In genomic region chr17:43272914-43273313, GRCh38 we compare ENCODE assay signal across 10 cellular contexts. TPM values are rescaled to one million over a fixed set of nuclear protein-coding genes. Genes with fewer than 3 reads are reported as not detected.
DNase-seq lines count a peak whose midpoint lies in the region; ATAC-seq, FAIRE-seq and TF ChIP-seq lines count a peak whose summit lies in the region.
"Not testable (repeated sequence)": the region's sequence is repeated elsewhere in the genome, so short reads cannot be mapped to it uniquely, and the experiment has no call there.
"Had no signal": no experiment of that assay in that cellular context is flagged by ENCODE, and none has a peak within 500 bp of the region (broad histone marks: within the 10 kb centered on the region; RNA-seq: fewer than 3 reads in every experiment).

No MANE protein-coding gene starts in this region.

- not testable (repeated sequence) for H2AFZ ChIP-seq in HCT116 (ENCODE audit: low read depth, low read length, poor library complexity, severe bottlenecking); GM12878 (ENCODE audit: control insufficient read depth, low read depth, low read length)

- not testable (repeated sequence) for H3K9me2 ChIP-seq in HCT116 (ENCODE audit: insufficient read depth)

- H3K4me1 ChIP-seq in HCT116 (ENCODE audit: control insufficient read depth in 1 of 2, insufficient read depth in 2 of 2, low read length in 2 of 2); GM12878 (ENCODE audit: control insufficient read depth, insufficient read depth, low read length): not testable (repeated sequence)

- SMC1A ChIA-PET in GM12878 (lab: Charles Lee; ENCODE audit: uncharacterized antibody, unreplicated experiment): not testable (repeated sequence)

- WGBS in GM12878 (ENCODE audit: insufficient coverage, insufficient replicate concordance, low lambda C conversion rate, missing lambda C conversion rate): no CpG with 5 or more reads among the region's 30 CpGs

- TF ChIP-seq POLR2A in HCT116 (IDR thresholded peaks at IDR 0.05; ENCODE audit: borderline replicate concordance, extremely low read depth, insufficient read depth, insufficient read length); GM12878 (IDR thresholded peaks at IDR 0.05; ENCODE audit: low read depth, low read length): not testable (repeated sequence)

- not testable (repeated sequence) for H3K9me3 Mint-ChIP-seq in activated CD8-positive, alpha-beta T cell treated with anti-CD3 and anti-CD28 coated beads, Interleukin-2, amount 10 ng/mL, durations not matched to agents 7 days and 5 days (ENCODE audit: insufficient read depth); effector memory CD8-positive, alpha-beta T cell; naive B cell; stimulated activated effector memory CD8-positive, alpha-beta T cell treated with anti-CD3 and anti-CD28 coated beads, Interleukin-12 subunit alpha, Interleukin-12 subunit beta, amount 100 ng/mL, for 72 hours

- intact Hi-C loops in HCT116 (cut with micrococcal nuclease); GM12878 (cut with micrococcal nuclease; ENCODE audit: unreplicated experiment): not testable (repeated sequence)

- H3K27me3 ChIP-seq in HCT116 (ENCODE audit: insufficient read depth, low read length); GM12878 (replicated peaks in 1 of 2; ENCODE audit: control insufficient read depth in 2 of 2, insufficient read depth in 2 of 2, low read length in 1 of 2): not testable (repeated sequence)

- not testable (repeated sequence) for H3K79me2 ChIP-seq in HCT116 (ENCODE audit: insufficient read depth, low read length); GM12878 (ENCODE audit: control insufficient read depth, insufficient read depth, low read length)

- RAD21 ChIA-PET in HCT116 (lab: Charles Lee; ENCODE audit: low non-redundant PET in 1 of 2, low total read pairs in 2 of 2, uncharacterized antibody in 2 of 2, unreplicated experiment in 2 of 2); GM12878 (lab: Charles Lee; ENCODE audit: unreplicated experiment): not testable (repeated sequence)

- FAIRE-seq in GM12878 (lab: Jason Lieb, UNC): not testable (repeated sequence)

- H3K27ac Mint-ChIP-seq in activated CD8-positive, alpha-beta T cell treated with anti-CD3 and anti-CD28 coated beads, Interleukin-2, amount 10 ng/mL, durations not matched to agents 7 days and 5 days: not testable (repeated sequence)
- H3K27ac Mint-ChIP-seq in effector memory CD8-positive, alpha-beta T cell: peak overlapping the region in 1 of 2 donors; percentile 73
- H3K27ac Mint-ChIP-seq in naive B cell: peak overlapping the region in 1 of 6 donors; percentile 93
- H3K27ac Mint-ChIP-seq in stimulated activated effector memory CD8-positive, alpha-beta T cell treated with anti-CD3 and anti-CD28 coated beads, Interleukin-12 subunit alpha, Interleukin-12 subunit beta, amount 100 ng/mL, for 72 hours: peak overlapping the region; percentile 95

- H3K36me3 ChIP-seq in HCT116 (ENCODE audit: control insufficient read depth in 1 of 2, insufficient read depth in 2 of 2, low read length in 2 of 2); GM12878 (ENCODE audit: control insufficient read depth in 2 of 2, insufficient read depth in 2 of 2, low read length in 1 of 2): not testable (repeated sequence)

- H3K27ac ChIP-seq in HCT116 (ENCODE audit: low read depth, low read length); GM12878 (ENCODE audit: control insufficient read depth, insufficient read depth): not testable (repeated sequence)

- not testable (repeated sequence) for H3K9ac ChIP-seq in HCT116 (ENCODE audit: low read length); GM12878 (ENCODE audit: control insufficient read depth, insufficient read depth, low read length)

- ATAC-seq in HCT116: peak; percentile 84
- ATAC-seq in SK-N-SH treated with all-trans-retinoic acid at 6 μM for 48 hours: peak; percentile 40; the same call in 2 of the 3 replicates
- ATAC-seq in activated CD8-positive, alpha-beta T cell treated with anti-CD3 and anti-CD28 coated beads, Interleukin-2, amount 10 ng/mL, durations not matched to agents 7 days and 5 days: peak; percentile 33
- ATAC-seq in GM12878: not testable (repeated sequence)
- ATAC-seq in effector memory CD8-positive, alpha-beta T cell (replicated peaks): peak; percentile 27
- peak; percentile 73 to 74 for ATAC-seq in naive B cell (ENCODE audit: low read depth in 2 of 2)
- ATAC-seq in stimulated activated effector memory CD8-positive, alpha-beta T cell treated with anti-CD3 and anti-CD28 coated beads, Interleukin-12 subunit alpha, Interleukin-12 subunit beta, amount 100 ng/mL, for 72 hours: peak; percentile 49

- not testable (repeated sequence) for H4K20me1 ChIP-seq in HCT116 (ENCODE audit: insufficient read depth); GM12878 (ENCODE audit: control insufficient read depth, insufficient read depth)

- H3K4me2 ChIP-seq in HCT116 (ENCODE audit: low read length); GM12878 (ENCODE audit: control insufficient read depth, insufficient read depth): not testable (repeated sequence)

- DNase-seq in HCT116 (ENCODE audit: low read depth, low spot score); activated CD8-positive, alpha-beta T cell treated with anti-CD3 and anti-CD28 coated beads, Interleukin-2, amount 10 ng/mL, durations not matched to agents 7 days and 5 days; GM12878 (ENCODE audit: low read depth, low spot score); effector memory CD8-positive, alpha-beta T cell; naive B cell; stimulated activated effector memory CD8-positive, alpha-beta T cell treated with anti-CD3 and anti-CD28 coated beads, Interleukin-12 subunit alpha, Interleukin-12 subunit beta, amount 100 ng/mL, for 72 hours (ENCODE audit: low spot score in 2 of 2): not testable (repeated sequence)

- BruUV-seq in HCT116 (replicated peaks; lab: Mats Ljungman, UMichigan) (TSS peak; percentile 100), GM12878 (replicated peaks; lab: Mats Ljungman, UMichigan) (TSS peak; percentile 100)

- not testable (repeated sequence) for H3K9me3 ChIP-seq in HCT116 (ENCODE audit: control insufficient read depth in 1 of 2, insufficient read depth in 1 of 2, low read depth in 1 of 2, low read length in 2 of 2); GM12878 (replicated peaks; ENCODE audit: control insufficient read depth, insufficient read depth, low read length)

- H3K27me3 Mint-ChIP-seq in activated CD8-positive, alpha-beta T cell treated with anti-CD3 and anti-CD28 coated beads, Interleukin-2, amount 10 ng/mL, durations not matched to agents 7 days and 5 days (ENCODE audit: low read depth); effector memory CD8-positive, alpha-beta T cell; naive B cell: not testable (repeated sequence)

- not testable (repeated sequence) for H3K4me3 Mint-ChIP-seq in activated CD8-positive, alpha-beta T cell treated with anti-CD3 and anti-CD28 coated beads, Interleukin-2, amount 10 ng/mL, durations not matched to agents 7 days and 5 days
- H3K4me3 Mint-ChIP-seq in effector memory CD8-positive, alpha-beta T cell: peak overlapping the region; percentile 54 to 75
- peak overlapping the region in 3 of 8 donors; percentile 57 to 68 (median 67) for H3K4me3 Mint-ChIP-seq in naive B cell
- H3K4me3 Mint-ChIP-seq in stimulated activated effector memory CD8-positive, alpha-beta T cell treated with anti-CD3 and anti-CD28 coated beads, Interleukin-12 subunit alpha, Interleukin-12 subunit beta, amount 100 ng/mL, for 72 hours: peak overlapping the region; percentile 48

- in situ Hi-C loops in GM12878 (cut with MboI): not testable (repeated sequence)

- CTCF ChIA-PET in HCT116 (lab: Charles Lee); activated CD8-positive, alpha-beta T cell treated with anti-CD3 and anti-CD28 coated beads, Interleukin-2, amount 10 ng/mL, durations not matched to agents 7 days and 5 days (lab: Charles Lee); GM12878 (lab: Yijun Ruan, JAX): not testable (repeated sequence)

- TF ChIP-seq RAD21 in HCT116 (IDR thresholded peaks at IDR 0.05; ENCODE audit: low read depth); GM12878 (IDR thresholded peaks at IDR 0.05; ENCODE audit: insufficient read depth, low read depth, low read length): not testable (repeated sequence)

- POLR2A ChIA-PET in HCT116 (lab: Charles Lee); activated CD8-positive, alpha-beta T cell treated with anti-CD3 and anti-CD28 coated beads, Interleukin-2, amount 10 ng/mL, durations not matched to agents 7 days and 5 days (lab: Charles Lee); GM12878 (lab: Charles Lee): not testable (repeated sequence)

- not testable (repeated sequence) for H3K36me3 Mint-ChIP-seq in activated CD8-positive, alpha-beta T cell treated with anti-CD3 and anti-CD28 coated beads, Interleukin-2, amount 10 ng/mL, durations not matched to agents 7 days and 5 days (ENCODE audit: low read depth); effector memory CD8-positive, alpha-beta T cell (ENCODE audit: insufficient read depth); naive B cell; stimulated activated effector memory CD8-positive, alpha-beta T cell treated with anti-CD3 and anti-CD28 coated beads, Interleukin-12 subunit alpha, Interleukin-12 subunit beta, amount 100 ng/mL, for 72 hours

- H3K4me3 ChIP-seq in HCT116 (replicated peaks in 1 of 2; ENCODE audit: low read depth in 1 of 2, low read length in 2 of 2); GM12878: not testable (repeated sequence)

- H3K4me1 Mint-ChIP-seq in activated CD8-positive, alpha-beta T cell treated with anti-CD3 and anti-CD28 coated beads, Interleukin-2, amount 10 ng/mL, durations not matched to agents 7 days and 5 days (ENCODE audit: low read depth); effector memory CD8-positive, alpha-beta T cell (ENCODE audit: low read depth in 2 of 2); naive B cell; stimulated activated effector memory CD8-positive, alpha-beta T cell treated with anti-CD3 and anti-CD28 coated beads, Interleukin-12 subunit alpha, Interleukin-12 subunit beta, amount 100 ng/mL, for 72 hours: not testable (repeated sequence)

- not testable (repeated sequence) for TF ChIP-seq CTCF in HCT116 (IDR thresholded peaks at IDR 0.05 in 2 of 3, conservative IDR thresholded peaks at IDR 0.05 in 1 of 3; ENCODE audit: borderline replicate concordance in 1 of 3, insufficient read depth in 1 of 3, low read depth in 2 of 3, low read length in 2 of 3); GM12878 (IDR thresholded peaks at IDR 0.05 in 2 of 3, conservative IDR thresholded peaks at IDR 0.05 in 1 of 3; ENCODE audit: control insufficient read depth in 2 of 3, extremely low read depth in 1 of 3, insufficient read depth in 1 of 3, low read depth in 3 of 3, low read length in 3 of 3)

- not testable (repeated sequence) for TF ChIP-seq EP300 in GM12878 (IDR thresholded peaks at IDR 0.05; ENCODE audit: borderline replicate concordance in 1 of 2, control insufficient read depth in 1 of 2, low read depth in 2 of 2, low read length in 2 of 2)

RNA-seq across cellular contexts. Expression of gene RNU2-1, which starts 39.1 kb away (rescaled TPM):
- total RNA-seq in HCT116 (2021; ENCODE audit: unreplicated experiment) (5,800 TPM), GM12878 (2014; rRNA removed) (not detected in 2 replicates), GM12878 (2014; rRNA removed; fragmentation: Illumina TruSeq; extraction: Trizol) (not detected in 2 replicates), GM12878 (2021) (9,631 and 10,813 TPM in 2 replicates)
- polyA plus RNA-seq in HCT116 (2012): not detected in 2 replicates
- total RNA-seq in activated CD8-positive, alpha-beta T cell treated with anti-CD3 and anti-CD28 coated beads, Interleukin-2, amount 10 ng/mL, durations not matched to agents 7 days and 5 days: 1,000 to 10,000 TPM; 4,963 to 6,708 TPM
- total RNA-seq in GM12878 (2013; cell fraction: nucleolus; rRNA removed): not detected in 2 replicates
- polyA plus RNA-seq in GM12878 (2011; ENCODE audit: low read depth): not detected
- polyA plus RNA-seq in GM12878 (2011; rRNA removed) (not detected in 2 replicates), GM12878 (2014; fragmentation: Illumina TruSeq; extraction: Trizol) (not detected in 2 replicates), GM12878 (2014; fragmentation: Nextera tagmentation; extraction: Ambion mirVana) (not detected), GM12878 (2014; rRNA removed) (not detected in 2 replicates), GM12878 (2016; fragmentation: Nextera tagmentation; extraction: Ambion mirVana) (10 to 100 TPM; 17.5 to 17.7 TPM), naive B cell (ENCODE audit: low read depth in 6 of 6) (not detected)
- polyA plus RNA-seq in GM12878 (2011; cell fraction: cytosol; rRNA removed): not detected in 2 replicates
- polyA plus RNA-seq in GM12878 (2011; cell fraction: nucleus; rRNA removed): not detected in 2 replicates
- not detected in 2 replicates for polyA plus RNA-seq in GM12878 (2012)
- polyA minus RNA-seq in GM12878 (2011; rRNA and poly(A)+ RNA removed): not detected in 2 replicates
- not detected in 2 replicates for polyA minus RNA-seq in GM12878 (2011; cell fraction: cytosol; rRNA and poly(A)+ RNA removed)
- not detected in 2 replicates for polyA minus RNA-seq in GM12878 (2011; cell fraction: nucleus; rRNA and poly(A)+ RNA removed)
- total RNA-seq: GM23338, NCI-H460 had no signal

RNA-seq across cellular contexts. Expression of gene CCDC200, which starts 44.5 kb away (rescaled TPM):
- total RNA-seq in HCT116 (2021; ENCODE audit: unreplicated experiment) (not detected), GM12878 (2014; rRNA removed) (not detected in 2 replicates), GM12878 (2014; rRNA removed; fragmentation: Illumina TruSeq; extraction: Trizol) (not detected in 2 replicates), GM12878 (2021) (not detected in 2 replicates)
- 0.52 and 0.85 TPM in 2 replicates for polyA plus RNA-seq in HCT116 (2012)
- total RNA-seq in activated CD8-positive, alpha-beta T cell treated with anti-CD3 and anti-CD28 coated beads, Interleukin-2, amount 10 ng/mL, durations not matched to agents 7 days and 5 days: not detected
- total RNA-seq in GM12878 (2013; cell fraction: nucleolus; rRNA removed): not detected in 2 replicates
- polyA plus RNA-seq in GM12878 (2011; ENCODE audit: low read depth): 1.7 TPM
- polyA plus RNA-seq in GM12878 (2011; rRNA removed) (not detected in 2 replicates), GM12878 (2014; fragmentation: Illumina TruSeq; extraction: Trizol) (not detected in 2 replicates), GM12878 (2014; fragmentation: Nextera tagmentation; extraction: Ambion mirVana) (1 to 10 TPM in 1 of 2 experiments, under 1 TPM in 1; 0.46 to 2.3 TPM), GM12878 (2014; rRNA removed) (not detected in 2 replicates), GM12878 (2016; fragmentation: Nextera tagmentation; extraction: Ambion mirVana) (1 to 10 TPM; 3.2 to 3.9 TPM), naive B cell (ENCODE audit: low read depth in 6 of 6) (1 to 10 TPM in 2 of 6 donors, under 1 TPM in 2, not detected in 2; 0.45 to 8.1 (median 0.96) TPM)
- not detected in 2 replicates for polyA plus RNA-seq in GM12878 (2011; cell fraction: cytosol; rRNA removed)
- not detected in 2 replicates for polyA plus RNA-seq in GM12878 (2011; cell fraction: nucleus; rRNA removed)
- polyA plus RNA-seq in GM12878 (2012): 3.0 and 6.4 TPM in 2 replicates
- not detected in 2 replicates for polyA minus RNA-seq in GM12878 (2011; rRNA and poly(A)+ RNA removed)
- polyA minus RNA-seq in GM12878 (2011; cell fraction: cytosol; rRNA and poly(A)+ RNA removed): not detected in 2 replicates
- polyA minus RNA-seq in GM12878 (2011; cell fraction: nucleus; rRNA and poly(A)+ RNA removed): not detected in 2 replicates
- total RNA-seq: CD8-positive, alpha-beta T cell; GM23338; NCI-H460 had no signal
- polyA plus RNA-seq: GM23338 had no signal
